1 cellular context compared by ENCODE assay signal in genomic region chr17:980406-981291, GRCh38.
A peak's percentile ranks its signal among the peaks of the same experiment; 100 is the strongest.
TF ChIP-seq lines count a peak whose summit lies in the region.

No MANE protein-coding gene starts in this region.

TF ChIP-seq in A549, 52 proteins besides CTCF, POLR2A, EP300 and RAD21 (continued from another document):
- TF ChIP-seq MAX (IDR thresholded peaks at IDR 0.05), result 0 out of 2 replicates have a peak, but pooled peaks have one; percentile 2
- no peak for TF ChIP-seq FOXS1 (CRISPR knock-in tag; IDR thresholded peaks at IDR 0.05)
- TF ChIP-seq CBX8 (IDR thresholded peaks at IDR 0.05), result no peak
- TF ChIP-seq REST (IDR thresholded peaks at IDR 0.05), result no peak
- no peak for TF ChIP-seq EHMT2 (IDR thresholded peaks at IDR 0.05; ENCODE audit: low read depth)
- TF ChIP-seq E2F6 (IDR thresholded peaks at IDR 0.05; ENCODE audit: borderline replicate concordance, low read depth), result no peak
- no peak for TF ChIP-seq PHF8 (IDR thresholded peaks at IDR 0.05; ENCODE audit: borderline replicate concordance, low read depth)
- no peak for TF ChIP-seq PBX3 (IDR thresholded peaks at IDR 0.05)
- 0 out of 2 replicates have a peak, but pooled peaks have one; percentile 49 for TF ChIP-seq HDAC2 (IDR thresholded peaks at IDR 0.05)
- TF ChIP-seq RNF2 (IDR thresholded peaks at IDR 0.05; ENCODE audit: borderline replicate concordance, low read depth), result no peak
- TF ChIP-seq HOXA7 (CRISPR knock-in tag; IDR thresholded peaks at IDR 0.05), result no peak
- no peak for TF ChIP-seq SREBF2 (IDR thresholded peaks at IDR 0.05)
- no peak for TF ChIP-seq ESRRA (IDR thresholded peaks at IDR 0.05; ENCODE audit: borderline replicate concordance, low read length)
- TF ChIP-seq GATA3 (IDR thresholded peaks at IDR 0.05; ENCODE audit: borderline replicate concordance), result no peak
- TF ChIP-seq SMC3 (IDR thresholded peaks at IDR 0.05), result peak; percentile 96
- no peak for TF ChIP-seq HOXB13 (CRISPR knock-in tag; IDR thresholded peaks at IDR 0.05; ENCODE audit: low read depth)
- TF ChIP-seq ATOH8 (CRISPR knock-in tag; IDR thresholded peaks at IDR 0.05; ENCODE audit: low read depth), result no peak
- no peak for TF ChIP-seq FOSL2 (IDR thresholded peaks at IDR 0.05)
- no peak for TF ChIP-seq FOSL2 (CRISPR knock-in tag; IDR thresholded peaks at IDR 0.05)
- TF ChIP-seq ZNF302 (CRISPR knock-in tag; IDR thresholded peaks at IDR 0.05), result no peak
- TF ChIP-seq JUNB (IDR thresholded peaks at IDR 0.05), result no peak
- TF ChIP-seq JUN (IDR thresholded peaks at IDR 0.05), result no peak
- TF ChIP-seq NR3C1 (IDR thresholded peaks at IDR 0.05), result no peak
- TF ChIP-seq RCOR1 (IDR thresholded peaks at IDR 0.05; ENCODE audit: low read depth, low read length), result no peak
- no peak for TF ChIP-seq FOSB (CRISPR knock-in tag; IDR thresholded peaks at IDR 0.05)
